ENCODE assay signal across 8 cellular contexts in the genomic region with DNA sequence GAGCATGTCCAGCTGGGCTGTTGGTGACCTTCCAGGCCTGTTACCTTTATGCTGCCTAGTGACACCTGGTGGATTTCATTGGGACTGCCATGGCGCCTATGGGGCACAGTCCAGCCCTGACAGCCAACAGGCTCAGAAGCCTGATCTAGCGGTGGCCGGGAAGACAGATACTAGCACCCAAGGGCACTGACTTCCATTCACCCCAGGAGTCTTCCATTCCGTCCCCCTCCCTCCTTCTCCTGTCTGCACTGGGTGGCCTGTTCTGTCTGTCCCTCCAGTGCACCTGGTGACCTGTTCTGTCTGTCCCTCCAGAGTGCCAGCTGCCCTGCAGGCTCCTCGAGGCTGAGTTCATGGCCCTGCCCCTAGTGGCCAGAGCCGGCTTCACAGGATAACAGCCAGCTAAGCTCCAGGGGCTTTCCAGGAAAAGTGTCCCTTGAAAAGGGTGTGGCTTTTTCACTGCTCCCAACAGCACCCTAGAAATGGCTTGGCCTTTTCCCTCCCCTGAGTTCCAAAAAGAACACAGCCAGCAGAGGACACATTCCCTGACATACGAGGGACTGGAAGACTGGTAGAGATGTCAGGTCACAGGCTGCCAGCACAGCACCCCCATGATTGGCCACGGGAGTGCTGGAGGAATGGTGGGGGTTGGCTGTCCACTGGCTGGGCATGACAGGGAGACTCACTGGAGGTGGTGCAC. TPM values are rescaled to one million over a fixed set of nuclear protein-coding genes. Genes with fewer than 3 reads are reported as not detected.
DNase-seq lines count a peak whose midpoint lies in the region; ATAC-seq and TF ChIP-seq lines count a peak whose summit lies in the region.
"Not testable (repeated sequence)": the region's sequence is repeated elsewhere in the genome, so short reads cannot be mapped to it uniquely, and the experiment has no call there.

No MANE protein-coding gene starts in this region.

- POLR2A ChIA-PET in CD8-positive, alpha-beta memory T cell (lab: Charles Lee): interaction anchor here (0.7 kb wide), 1 partner anchor 406 kb away, joined by 3 read pairs; no protein-coding TSS in a partner anchor

- peak; percentile 54 to 78 (median 64) for DNase-seq in CD8-positive, alpha-beta memory T cell
- DNase-seq in T-helper 17 cell: peak; percentile 53 to 61 (median 53)
- peak; percentile 47 for DNase-seq in activated naive CD8-positive, alpha-beta T cell treated with anti-CD3 and anti-CD28 coated beads, Interleukin-2, amount 50 U/mL, for 16 hours (ENCODE audit: low read depth, low spot score)
- DNase-seq in head of caudate nucleus: peak; percentile 28 to 85 (median 62)
- DNase-seq in nephron progenitor cell: peak; percentile 87
- DNase-seq in stimulated activated CD8-positive, alpha-beta memory T cell treated with anti-CD3 and anti-CD28 coated beads, Interleukin-4, amount 100 ng/mL, for 1 hour (ENCODE audit: low read depth in 2 of 2, low spot score in 1 of 2): peak; percentile 15 to 35

- peak; percentile 71 for TF ChIP-seq CTCF in nephron progenitor cell (IDR thresholded peaks at IDR 0.05)

- ATAC-seq in GM19467 (IDR thresholded peaks at IDR 0.05; ENCODE audit: unreplicated experiment) (peak; percentile 90), HG03432 (IDR thresholded peaks at IDR 0.05; ENCODE audit: unreplicated experiment) (peak; percentile 90), T-helper 17 cell (peak; percentile 97)

- H3K4me1 Mint-ChIP-seq in CD8-positive, alpha-beta memory T cell; T-helper 17 cell; nephron progenitor cell: not testable (repeated sequence)

- H3K27me3 Mint-ChIP-seq in CD8-positive, alpha-beta memory T cell: peaks cover 0 to 18% of the 10 kb centered on the region in 2 donors
- peaks cover 17% of the 10 kb centered on the region for H3K27me3 Mint-ChIP-seq in T-helper 17 cell
- H3K27me3 Mint-ChIP-seq in nephron progenitor cell (ENCODE audit: low read depth, poor library complexity): not testable (repeated sequence)

- not testable (repeated sequence) for H3K4me1 ChIP-seq in CD8-positive, alpha-beta memory T cell (ENCODE audit: insufficient read depth, low read length)

- H3K36me3 Mint-ChIP-seq in CD8-positive, alpha-beta memory T cell; T-helper 17 cell (ENCODE audit: low read depth); nephron progenitor cell (ENCODE audit: low read depth): not testable (repeated sequence)

- H3K9me3 Mint-ChIP-seq in CD8-positive, alpha-beta memory T cell; nephron progenitor cell: not testable (repeated sequence)

- H3K36me3 ChIP-seq in CD8-positive, alpha-beta memory T cell (ENCODE audit: insufficient read depth, low read length): not testable (repeated sequence)

- H3K4me3 Mint-ChIP-seq in CD8-positive, alpha-beta memory T cell: peak overlapping the region; percentile 2 to 92 (median 76)
- H3K4me3 Mint-ChIP-seq in T-helper 17 cell (peak overlapping the region; percentile 70), nephron progenitor cell (peak overlapping the region; percentile 82)

- peak overlapping the region; percentile 30 for H3K4me3 ChIP-seq in CD8-positive, alpha-beta memory T cell (ENCODE audit: low read length)

- peak overlapping the region in 3 of 8 donors; percentile 43 to 86 (median 78) for H3K27ac Mint-ChIP-seq in CD8-positive, alpha-beta memory T cell
- H3K27ac Mint-ChIP-seq in T-helper 17 cell, nephron progenitor cell: not testable (repeated sequence)

- intact Hi-C loops in head of caudate nucleus (cut with DNase I): not testable (repeated sequence)

- H3K27ac ChIP-seq in CD8-positive, alpha-beta memory T cell (ENCODE audit: low read depth, low read length): not testable (repeated sequence)

- CTCF ChIA-PET in CD8-positive, alpha-beta memory T cell (lab: Charles Lee): interaction anchor here (1.2 to 2.0 kb wide), 8 partner anchors 9 to 471 kb away, joined by 3 to 19 read pairs (median 6); a partner anchor contains a TSS

- H3K9me3 ChIP-seq in CD8-positive, alpha-beta memory T cell (ENCODE audit: low read length); T-helper 17 cell (ENCODE audit: control insufficient read depth, low read length, poor library complexity, severe bottlenecking): not testable (repeated sequence)

- H3K27me3 ChIP-seq in CD8-positive, alpha-beta memory T cell (ENCODE audit: insufficient read depth, low read length, poor library complexity, severe bottlenecking): not testable (repeated sequence)

RNA-seq across cellular contexts. Expression of a gene that starts 15.2 kb away (rescaled TPM):
- under 1 TPM; 0.27 to 0.33 TPM for total RNA-seq in CD8-positive, alpha-beta memory T cell
- polyA plus RNA-seq in CD8-positive, alpha-beta memory T cell: not detected
- total RNA-seq in T-helper 17 cell: under 1 TPM in 1 of 2 donors, not detected in 1; 0.50 TPM

RNA-seq across cellular contexts. Expression of a gene that starts 15.2 kb away (rescaled TPM):
- 10 to 100 TPM; 12.4 to 17.3 TPM for total RNA-seq in CD8-positive, alpha-beta memory T cell
- 12.0 TPM for polyA plus RNA-seq in CD8-positive, alpha-beta memory T cell
- 1 to 10 TPM; 8.7 to 9.9 TPM for total RNA-seq in T-helper 17 cell

RNA-seq across cellular contexts. Expression of a gene that starts 16.3 kb away (rescaled TPM):
- not detected for total RNA-seq in CD8-positive, alpha-beta memory T cell
- polyA plus RNA-seq in CD8-positive, alpha-beta memory T cell: not detected
- under 1 TPM in 1 of 2 donors, not detected in 1; 0.18 TPM for total RNA-seq in T-helper 17 cell

Comparison
In these comparisons a context has a peak if more than half of its experiments do, and no peak if none do; other contexts are left out.
1. DNase-seq: peak in every context shown above with its lines; median percentile 87 in nephron progenitor cell; 64 in CD8-positive, alpha-beta memory T cell; 62 in head of caudate nucleus; 53 in T-helper 17 cell; 47 in activated naive CD8-positive, alpha-beta T cell treated with anti-CD3 and anti-CD28 coated beads, Interleukin-2, amount 50 U/mL, for 16 hours; 25 in stimulated activated CD8-positive, alpha-beta memory T cell treated with anti-CD3 and anti-CD28 coated beads, Interleukin-4, amount 100 ng/mL, for 1 hour.